ENCODE assay signal across 8 cellular contexts in the genomic region with DNA sequence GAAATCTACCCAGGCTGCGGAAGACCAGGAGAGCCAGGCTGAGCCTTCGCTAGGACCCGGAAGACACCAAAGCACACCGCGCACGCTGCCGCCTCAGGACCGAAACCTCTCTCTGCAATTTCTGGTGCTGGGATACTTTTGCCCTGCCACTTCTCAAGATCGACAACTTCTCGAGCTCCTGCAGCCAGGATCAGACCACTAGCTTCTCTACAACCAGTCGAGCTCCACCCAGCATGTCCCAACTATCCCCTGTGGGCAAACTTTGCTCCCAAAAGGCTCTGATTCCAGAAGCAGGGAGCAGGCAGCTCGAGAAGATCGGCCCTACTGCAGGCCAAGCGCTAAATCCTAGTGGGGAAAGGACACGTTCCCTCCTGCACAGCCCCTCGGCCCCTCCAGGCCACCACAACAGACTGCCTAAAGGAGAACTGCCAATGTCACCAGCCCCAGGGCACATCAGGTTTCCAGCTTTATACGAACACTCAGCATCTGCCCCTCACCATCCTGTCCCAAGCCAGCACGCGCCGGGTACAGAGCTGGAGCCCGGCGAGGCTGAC. TPM values are rescaled to one million over a fixed set of nuclear protein-coding genes. Genes with fewer than 3 reads are reported as not detected.
DNase-seq lines count a peak whose midpoint lies in the region; ATAC-seq and TF ChIP-seq lines count a peak whose summit lies in the region.

No MANE protein-coding gene starts in this region.

- peaks cover 6% of the 10 kb centered on the region for H3K36me3 ChIP-seq in BJ (ENCODE audit: control insufficient read depth, insufficient read depth, low read length)
- no peaks in the 10 kb centered on the region; the same call in none of the 2 replicates for H3K36me3 ChIP-seq in H7 (replicated peaks; ENCODE audit: control insufficient read depth, insufficient read depth, low read length)
- peaks cover 16% of the 10 kb centered on the region for H3K36me3 ChIP-seq in neuron (ENCODE audit: insufficient read depth, low read length)
- H3K36me3 ChIP-seq in upper lobe of left lung: peaks cover 0 to 7% (median 3%) of the 10 kb centered on the region in 4 donors

- H3K4me1 ChIP-seq in foreskin keratinocyte: peaks cover 6% of the 10 kb centered on the region
- peaks cover 12% of the 10 kb centered on the region for H3K4me1 ChIP-seq in neuron (ENCODE audit: insufficient read depth, low read length)
- H3K4me1 ChIP-seq in upper lobe of left lung: peaks cover 42 to 47% (median 44%) of the 10 kb centered on the region in 4 donors

- no peaks in the 10 kb centered on the region for H3K27me3 ChIP-seq in BJ (ENCODE audit: control insufficient read depth, insufficient read depth, low read length)
- H3K27me3 ChIP-seq in H7 (ENCODE audit: control insufficient read depth, insufficient read depth, low read length): no peaks in the 10 kb centered on the region
- no peaks in the 10 kb centered on the region for H3K27me3 ChIP-seq in foreskin keratinocyte
- H3K27me3 ChIP-seq in neuron (ENCODE audit: insufficient read depth, low read length): no peaks in the 10 kb centered on the region
- H3K27me3 ChIP-seq in upper lobe of left lung: no peaks in the 10 kb centered on the region

- ATAC-seq in foreskin keratinocyte (no peak), upper lobe of left lung (ENCODE audit: low FRiP score in 2 of 2) (peak; percentile 32 to 42), HG03039 (IDR thresholded peaks at IDR 0.05; ENCODE audit: unreplicated experiment) (no peak)

- POLR2A ChIA-PET in BJ (lab: Charles Lee): interaction anchor here (0.5 to 1.4 kb wide), 4 partner anchors 40 to 252 kb away, joined by 3 to 7 read pairs (median 5); a partner anchor contains a TSS

- TF ChIP-seq CTCF in BJ (IDR thresholded peaks at IDR 0.05; ENCODE audit: insufficient read depth, low read depth, low read length) (no peak), foreskin keratinocyte (conservative IDR thresholded peaks at IDR 0.05) (no peak), upper lobe of left lung (IDR thresholded peaks at IDR 0.05) (no peak)

- DNase-seq in BJ (ENCODE audit: low read depth) (no peak), H7 (peak; percentile 77), OCI-M1 (lab: John Stamatoyannopoulos, UW) (peak; percentile 89), foreskin keratinocyte (peak; percentile 12 to 48), upper lobe of left lung (peak in 1 of 2 donors; percentile 69)
- peak; percentile 35 for DNase-seq in activated effector memory CD4-positive, alpha-beta T cell treated with Interleukin-2 at 50 U/mL for 16 hours

- no peak for TF ChIP-seq EP300 in upper lobe of left lung (IDR thresholded peaks at IDR 0.05)

- H3K9me3 ChIP-seq in neuron (ENCODE audit: low read length) (no peaks in the 10 kb centered on the region), upper lobe of left lung (no peaks in the 10 kb centered on the region)

- WGBS in upper lobe of left lung, 2 donors: 0% methylated on average over 18 to 22 of the region's 22 CpGs

- H2AFZ ChIP-seq in neuron (ENCODE audit: low read depth, low read length): peak overlapping the region; percentile 9

- peak overlapping the region; percentile 89 for H3K4me3 ChIP-seq in BJ (ENCODE audit: low read depth, low read length)
- peak overlapping the region; percentile 98 for H3K4me3 ChIP-seq in H7 (ENCODE audit: insufficient read depth, low read depth, low read length)
- H3K4me3 ChIP-seq in neuron (ENCODE audit: low read length): peak overlapping the region; percentile 96
- H3K4me3 ChIP-seq in upper lobe of left lung: peak overlapping the region; percentile 77 to 99 (median 94)

- TF ChIP-seq POLR2A in upper lobe of left lung (IDR thresholded peaks at IDR 0.05): no peak

- peak overlapping the region; percentile 75 for H3K27ac ChIP-seq in foreskin keratinocyte
- H3K27ac ChIP-seq in upper lobe of left lung: peak overlapping the region; percentile 96 to 99 (median 98)

- CTCF ChIA-PET in BJ (lab: Yijun Ruan, JAX): interaction anchor here (0.6 to 1.9 kb wide), 9 partner anchors 10 to 201 kb away, joined by 3 to 8 read pairs (median 3); a partner anchor contains a TSS

RNA-seq across cellular contexts. Expression of a gene that starts 1.0 kb away (rescaled TPM):
- 10.3 and 11.2 TPM in 2 replicates for polyA plus RNA-seq in BJ (2011; rRNA removed)
- polyA minus RNA-seq in BJ (2011; rRNA and poly(A)+ RNA removed): 6.3 and 6.8 TPM in 2 replicates
- 24.4 and 25.1 TPM in 2 replicates for total RNA-seq in H7 (2014; rRNA removed; shearing (Covaris generic))
- total RNA-seq in foreskin keratinocyte: 20.8 and 23.4 TPM in 2 replicates
- 11.2 and 11.9 TPM in 2 replicates for polyA plus RNA-seq in foreskin keratinocyte
- 100 to 1,000 TPM in 1 of 6 donors, 10 to 100 TPM in 5; 28.1 to 117 (median 41.3) TPM for total RNA-seq in upper lobe of left lung

RNA-seq across cellular contexts. Expression of a gene that starts 40.2 kb away (rescaled TPM):
- 25.8 and 27.5 TPM in 2 replicates for polyA plus RNA-seq in BJ (2011; rRNA removed)
- polyA minus RNA-seq in BJ (2011; rRNA and poly(A)+ RNA removed): 32.7 and 47.1 TPM in 2 replicates
- total RNA-seq in H7 (2014; rRNA removed; shearing (Covaris generic)): 115 and 168 TPM in 2 replicates
- 42.7 and 43.1 TPM in 2 replicates for total RNA-seq in foreskin keratinocyte
- polyA plus RNA-seq in foreskin keratinocyte: 32.4 and 35.7 TPM in 2 replicates
- total RNA-seq in upper lobe of left lung: 100 to 1,000 TPM in 2 of 6 donors, 10 to 100 TPM in 4; 79.8 to 476 (median 91.2) TPM

RNA-seq across cellular contexts. Expression of a gene that starts 46.3 kb away (rescaled TPM):
- 6.1 and 9.5 TPM in 2 replicates for polyA plus RNA-seq in BJ (2011; rRNA removed)
- polyA minus RNA-seq in BJ (2011; rRNA and poly(A)+ RNA removed): 23.6 and 37.3 TPM in 2 replicates
- 24.8 and 26.1 TPM in 2 replicates for total RNA-seq in H7 (2014; rRNA removed; shearing (Covaris generic))
- total RNA-seq in foreskin keratinocyte: 27.3 and 27.8 TPM in 2 replicates
- 11.5 and 13.5 TPM in 2 replicates for polyA plus RNA-seq in foreskin keratinocyte
- 100 to 1,000 TPM in 1 of 6 donors, 10 to 100 TPM in 5; 41.9 to 117 (median 79.3) TPM for total RNA-seq in upper lobe of left lung

Comparison
In these comparisons a context has a peak if more than half of its experiments do, and no peak if none do; other contexts are left out.
1. ATAC-seq: peak in upper lobe of left lung (2 of 2); none in foreskin keratinocyte (single experiment) and HG03039 (single experiment).
2. Peak in every context shown above with its lines, with median percentiles within 50 percentile points of each other: H3K4me3 ChIP-seq.